In genomic region chr10:30437039-30437781, GRCh38 we compare ENCODE assay signal across 1 cellular context.
TF ChIP-seq lines count a peak whose summit lies in the region.

No MANE protein-coding gene starts in this region.

TF ChIP-seq in K562, 482 proteins besides CTCF, POLR2A, EP300 and RAD21 (continued from another document and continues in another):
- TF ChIP-seq SIX5 (IDR thresholded peaks at IDR 0.05; ENCODE audit: borderline replicate concordance in 1 of 2, insufficient read depth in 1 of 2, low read depth in 1 of 2, low read length in 2 of 2) (no peak), STAT5A (IDR thresholded peaks at IDR 0.05; ENCODE audit: borderline replicate concordance, low read length) (peak; percentile 89), SMARCE1 (IDR thresholded peaks at IDR 0.05) (peak; percentile 99), ZNF24 (IDR thresholded peaks at IDR 0.05) (peak; percentile 70; the same call in 1 of the 2 replicates), KDM4B (IDR thresholded peaks at IDR 0.05; ENCODE audit: borderline replicate concordance in 2 of 2, low read depth in 1 of 2) (no peak), ADNP (tag; IDR thresholded peaks at IDR 0.05) (peak; percentile 96), ZNF551 (CRISPR knock-in tag; IDR thresholded peaks at IDR 0.05) (no peak), NONO (IDR thresholded peaks at IDR 0.05; ENCODE audit: low read depth in 2 of 2, low read length in 1 of 2) (peak in 1 of 2 experiments; percentile 17; a peak in 1 of 4 replicates), ZBTB33 (CRISPR knock-in tag; IDR thresholded peaks at IDR 0.05) (peak; percentile 48), ATF1 (CRISPR knock-in tag; IDR thresholded peaks at IDR 0.05) (no peak), ATF1 (tag; IDR thresholded peaks at IDR 0.05) (peak; percentile 91), FOXK1 (CRISPR knock-in tag; IDR thresholded peaks at IDR 0.05; ENCODE audit: borderline replicate concordance) (peak; percentile 45; the same call in 1 of the 2 replicates), ILK (tag; IDR thresholded peaks at IDR 0.05; ENCODE audit: borderline replicate concordance, low read depth) (no peak), GABPA (tag; conservative IDR thresholded peaks at IDR 0.05; ENCODE audit: low read depth) (no peak; the same call in 1 of the 2 replicates), TRIM24 (IDR thresholded peaks at IDR 0.05) (peak; percentile 79 to 81), PPARD (CRISPR knock-in tag; IDR thresholded peaks at IDR 0.05) (no peak), MAZ (CRISPR knock-in tag; conservative IDR thresholded peaks at IDR 0.05 in 1 of 2, IDR thresholded peaks at IDR 0.05 in 1 of 2) (peak; percentile 23 to 54; a peak in 1 of 4 replicates), CHD4 (IDR thresholded peaks at IDR 0.05; ENCODE audit: insufficient read depth, insufficient replicate concordance, low read depth, low read length, poor library complexity, severe bottlenecking) (peak; percentile 95), MEIS2 (IDR thresholded peaks at IDR 0.05; ENCODE audit: partially characterized antibody) (no peak), SP2 (IDR thresholded peaks at IDR 0.05; ENCODE audit: extremely low read depth, low read depth, low read length, poor library complexity, severe bottlenecking) (no peak), ZNF354B (CRISPR knock-in tag; IDR thresholded peaks at IDR 0.05) (no peak), HMGN3 (IDR thresholded peaks at IDR 0.05; ENCODE audit: borderline replicate concordance, extremely low read depth, insufficient read length, low read depth, low read length) (peak; percentile 70), RFX7 (CRISPR knock-in tag; IDR thresholded peaks at IDR 0.05) (no peak), HDAC6 (IDR thresholded peaks at IDR 0.05; ENCODE audit: low read depth, low read length) (no peak), GMEB1 (CRISPR knock-in tag; IDR thresholded peaks at IDR 0.05) (no peak), GABPB2 (CRISPR knock-in tag; conservative IDR thresholded peaks at IDR 0.05) (no peak), NFYB (IDR thresholded peaks at IDR 0.05; ENCODE audit: extremely low read depth, insufficient read length) (no peak), MCM2 (IDR thresholded peaks at IDR 0.05; ENCODE audit: low read depth) (no peak), ZZZ3 (IDR thresholded peaks at IDR 0.05) (no peak), ZNF277 (CRISPR knock-in tag; IDR thresholded peaks at IDR 0.05; ENCODE audit: borderline replicate concordance) (no peak), ELF1 (tag; IDR thresholded peaks at IDR 0.05) (no peak), GABPB1 (CRISPR knock-in tag; IDR thresholded peaks at IDR 0.05) (peak; percentile 42; the same call in 1 of the 2 replicates), ZNF408 (CRISPR knock-in tag; IDR thresholded peaks at IDR 0.05; ENCODE audit: low read depth) (no peak), ZEB2 (IDR thresholded peaks at IDR 0.05) (peak; percentile 100), THRB (CRISPR knock-in tag; conservative IDR thresholded peaks at IDR 0.05) (no peak), SREBF2 (CRISPR knock-in tag; IDR thresholded peaks at IDR 0.05) (no peak), ZNF511 (CRISPR knock-in tag; IDR thresholded peaks at IDR 0.05) (no peak), ZC3H11A (IDR thresholded peaks at IDR 0.05; ENCODE audit: low read depth, low read length) (peak; percentile 19; the same call in 1 of the 2 replicates), THAP7 (CRISPR knock-in tag; IDR thresholded peaks at IDR 0.05) (no peak), ETV5 (CRISPR knock-in tag; IDR thresholded peaks at IDR 0.05; ENCODE audit: low read depth) (peak; percentile 49; the same call in 1 of the 2 replicates), MYNN (IDR thresholded peaks at IDR 0.05) (peak; percentile 54; the same call in 1 of the 2 replicates), MYNN (CRISPR knock-in tag; IDR thresholded peaks at IDR 0.05) (no peak), CSDE1 (IDR thresholded peaks at IDR 0.05) (peak in 1 of 2 experiments; percentile 14; a peak in 1 of 4 replicates), KLF1 (tag; IDR thresholded peaks at IDR 0.05) (no peak), NR2C2 (CRISPR knock-in tag; IDR thresholded peaks at IDR 0.05) (no peak), NR2C2 (tag; IDR thresholded peaks at IDR 0.05) (peak; percentile 74), E2F1 (CRISPR knock-in tag; IDR thresholded peaks at IDR 0.05) (0 out of 2 replicates have a peak, but pooled peaks have one; percentile 18), IRF2 (CRISPR knock-in tag; IDR thresholded peaks at IDR 0.05) (no peak), NR4A1 (CRISPR knock-in tag; IDR thresholded peaks at IDR 0.05) (no peak), NR4A1 (tag; IDR thresholded peaks at IDR 0.05) (no peak), C11orf30 (IDR thresholded peaks at IDR 0.05; ENCODE audit: low read depth) (peak; percentile 99), ZNF165 (CRISPR knock-in tag; IDR thresholded peaks at IDR 0.05; ENCODE audit: borderline replicate concordance) (no peak), SLC30A9 (CRISPR knock-in tag; IDR thresholded peaks at IDR 0.05) (no peak), SIN3A (IDR thresholded peaks at IDR 0.05; ENCODE audit: borderline replicate concordance in 2 of 2, control insufficient read depth in 1 of 2, low read depth in 2 of 2, low read length in 2 of 2) (no peak), ZNF512 (tag; IDR thresholded peaks at IDR 0.05) (no peak), SPI1 (IDR thresholded peaks at IDR 0.05; ENCODE audit: borderline replicate concordance, low read depth, low read length) (no peak), MCM7 (IDR thresholded peaks at IDR 0.05) (no peak), ZNF586 (CRISPR knock-in tag; conservative IDR thresholded peaks at IDR 0.05) (no peak), CBFB (CRISPR knock-in tag; IDR thresholded peaks at IDR 0.05) (no peak), ARID2 (IDR thresholded peaks at IDR 0.05) (no peak), ZNF77 (CRISPR knock-in tag; IDR thresholded peaks at IDR 0.05) (no peak), EP400 (IDR thresholded peaks at IDR 0.05) (peak; percentile 75), ARID1B (IDR thresholded peaks at IDR 0.05) (peak; percentile 99), ZBTB43 (CRISPR knock-in tag; IDR thresholded peaks at IDR 0.05) (no peak), CBX8 (IDR thresholded peaks at IDR 0.05; ENCODE audit: borderline replicate concordance, extremely low read depth, low read depth, low read length, poor library complexity, severe bottlenecking) (no peak), CLOCK (CRISPR knock-in tag; IDR thresholded peaks at IDR 0.05; ENCODE audit: borderline replicate concordance) (no peak), NCOA4 (IDR thresholded peaks at IDR 0.05; ENCODE audit: partially characterized antibody) (peak; percentile 64)
